ENCODE assay signal across 12 cellular contexts in genomic region chr10:103663802-103664201, GRCh38.
DNase-seq lines count a peak whose midpoint lies in the region; ATAC-seq and TF ChIP-seq lines count a peak whose summit lies in the region.
"Had no signal": no experiment of that assay in that cellular context is flagged by ENCODE, and none has a peak within 500 bp of the region (broad histone marks: within the 10 kb centered on the region; RNA-seq: fewer than 3 reads in every experiment).

No MANE protein-coding gene starts in this region.

- peak; percentile 15 for DNase-seq in NCI-H1092 treated with DMSO at 0.1 percent for 48 hours (lab: John Stamatoyannopoulos, UW)
- no peak for DNase-seq in NCI-H1092 (lab: John Stamatoyannopoulos, UW)
- DNase-seq in middle frontal gyrus (ENCODE audit: extremely low spot score, low spot score), result peak; percentile 51
- DNase-seq in upper lobe of left lung, result peak; percentile 54 to 71
- DNase-seq in stimulated activated CD4-positive, alpha-beta T cell treated with anti-CD3 and anti-CD28 coated beads, Interleukin-4, amount 100 ng/mL, for 24 hours, result no peak
- DNase-seq: activated CD4-positive, CD25-positive, alpha-beta regulatory T cell treated with anti-CD3 and anti-CD28 coated beads, Interleukin-2, amount 50 U/mL, for 72 hours; activated naive CD8-positive, alpha-beta T cell treated with anti-CD3 and anti-CD28 coated beads for 36 hours had no signal

- no peak for TF ChIP-seq POLR2A in upper lobe of left lung (IDR thresholded peaks at IDR 0.05)

- peaks cover 28 to 52% (median 39%) of the 10 kb centered on the region in 4 donors for H3K4me1 ChIP-seq in upper lobe of left lung

- peak in 1 of 6 experiments; percentile 7 for TF ChIP-seq CTCF in upper lobe of left lung (IDR thresholded peaks at IDR 0.05)

- no peak for TF ChIP-seq EP300 in upper lobe of left lung (IDR thresholded peaks at IDR 0.05)

- H3K9me3 ChIP-seq in upper lobe of left lung, result no peaks in the 10 kb centered on the region

- H3K4me3 ChIP-seq in upper lobe of left lung, result no peak overlapping the region

- H3K27ac ChIP-seq in upper lobe of left lung, result peak overlapping the region in 3 of 4 donors; percentile 10 to 51 (median 32)
- H3K27ac ChIP-seq: 22Rv1 had no signal

- no peaks in the 10 kb centered on the region for H3K27me3 ChIP-seq in upper lobe of left lung

- peaks cover 0 to 4% (median under 1%) of the 10 kb centered on the region in 4 donors for H3K36me3 ChIP-seq in upper lobe of left lung

- ATAC-seq in esophagus mucosa (peak; percentile 47), upper lobe of left lung (ENCODE audit: low FRiP score in 2 of 2) (no peak), HG03025 (IDR thresholded peaks at IDR 0.05; ENCODE audit: low FRiP score, unreplicated experiment) (no peak), GM18868 (IDR thresholded peaks at IDR 0.05; ENCODE audit: unreplicated experiment) (no peak)
- ATAC-seq: Panc1 had no signal

- 54 to 74% methylated on average over 3 to 8 of the region's 13 CpGs for WGBS in upper lobe of left lung, 2 donors

Comparison
In these comparisons a context has a peak if more than half of its experiments do, and no peak if none do; other contexts are left out.
1. DNase-seq: peak in NCI-H1092 treated with DMSO at 0.1 percent for 48 hours (single experiment), middle frontal gyrus (single experiment) and upper lobe of left lung (2 of 2); none in NCI-H1092 (single experiment) and stimulated activated CD4-positive, alpha-beta T cell treated with anti-CD3 and anti-CD28 coated beads, Interleukin-4, amount 100 ng/mL, for 24 hours (single experiment).